15 cellular contexts compared by ENCODE assay signal in genomic region chr3:16477054-16477453, GRCh38. TPM values are rescaled to one million over a fixed set of nuclear protein-coding genes. Genes with fewer than 3 reads are reported as not detected.
DNase-seq lines count a peak whose midpoint lies in the region; ATAC-seq and TF ChIP-seq lines count a peak whose summit lies in the region.
"Had no signal": no experiment of that assay in that cellular context is flagged by ENCODE, and none has a peak within 500 bp of the region (broad histone marks: within the 10 kb centered on the region; RNA-seq: fewer than 3 reads in every experiment).

No MANE protein-coding gene starts in this region.

- CTCF ChIA-PET in activated CD8-positive, alpha-beta memory T cell treated with anti-CD3 and anti-CD28 coated beads, Interleukin-2, amount 10 ng/mL, durations not matched to agents 7 days and 5 days (lab: Charles Lee) = interaction anchor here (1.3 to 1.4 kb wide), 3 partner anchors 35 to 209 kb away, joined by 4 to 5 read pairs (median 5); no protein-coding TSS in a partner anchor

- DNase-seq in activated CD8-positive, alpha-beta memory T cell treated with anti-CD3 and anti-CD28 coated beads, Interleukin-2, amount 10 ng/mL, durations not matched to agents 7 days and 5 days = no peak
- no peak for DNase-seq in activated CD8-positive, alpha-beta memory T cell treated with anti-CD3 and anti-CD28 coated beads for 24 hours
- DNase-seq in choroid plexus epithelial cell (ENCODE audit: low read depth) = peak; percentile 77
- peak; percentile 34 for DNase-seq in skeletal muscle cell (ENCODE audit: low read depth)
- DNase-seq in NCI-H446 (lab: John Stamatoyannopoulos, UW) = no peak
- no peak for DNase-seq in NCI-H345 treated with DMSO at 0.1 percent for 48 hours (lab: John Stamatoyannopoulos, UW; ENCODE audit: unreplicated experiment)
- DNase-seq in NOMO-1 treated with DMSO at 0.1 percent for 48 hours (lab: John Stamatoyannopoulos, UW; ENCODE audit: unreplicated experiment) = no peak
- DNase-seq: activated T-cell treated with anti-CD3 and anti-CD28 coated beads, Interleukin-2, amount 50 U/mL, for 4 hours; cerebellar nuclear complex; DND-41; MM.1S; NCI-H510A treated with DMSO at 0.1 percent for 48 hours; Right ventricle myocardium superior; sigmoid colon had no signal

- H3K36me3 Mint-ChIP-seq in activated CD8-positive, alpha-beta memory T cell treated with anti-CD3 and anti-CD28 coated beads, Interleukin-2, amount 10 ng/mL, durations not matched to agents 7 days and 5 days = peaks cover 78% of the 10 kb centered on the region

- H3K27ac Mint-ChIP-seq in activated CD8-positive, alpha-beta memory T cell treated with anti-CD3 and anti-CD28 coated beads, Interleukin-2, amount 10 ng/mL, durations not matched to agents 7 days and 5 days = peak overlapping the region; percentile 30

- peaks cover 55% of the 10 kb centered on the region for H3K4me1 Mint-ChIP-seq in activated CD8-positive, alpha-beta memory T cell treated with anti-CD3 and anti-CD28 coated beads, Interleukin-2, amount 10 ng/mL, durations not matched to agents 7 days and 5 days

- H3K9me3 Mint-ChIP-seq in activated CD8-positive, alpha-beta memory T cell treated with anti-CD3 and anti-CD28 coated beads, Interleukin-2, amount 10 ng/mL, durations not matched to agents 7 days and 5 days (ENCODE audit: low read depth) = no peaks in the 10 kb centered on the region
- H3K9me3 Mint-ChIP-seq: activated T-cell treated with anti-CD3 and anti-CD28 coated beads, Interleukin-2, amount 50 U/mL, for 4 hours had no signal

- ATAC-seq in activated CD8-positive, alpha-beta memory T cell treated with anti-CD3 and anti-CD28 coated beads, Interleukin-2, amount 10 ng/mL, durations not matched to agents 7 days and 5 days = no peak
- ATAC-seq in HG03460 (IDR thresholded peaks at IDR 0.05; ENCODE audit: unreplicated experiment) = peak; percentile 9

- H3K4me3 ChIP-seq in choroid plexus epithelial cell (ENCODE audit: low read depth, low read length) = no peak overlapping the region
- no peak overlapping the region for H3K4me3 ChIP-seq in skeletal muscle cell (ENCODE audit: low read depth, low read length)
- H3K4me3 ChIP-seq: sigmoid colon had no signal

- TF ChIP-seq CTCF in choroid plexus epithelial cell (conservative IDR thresholded peaks at IDR 0.05; ENCODE audit: low read depth, low read length) = no peak

- H3K27me3 Mint-ChIP-seq in activated CD8-positive, alpha-beta memory T cell treated with anti-CD3 and anti-CD28 coated beads, Interleukin-2, amount 10 ng/mL, durations not matched to agents 7 days and 5 days = no peaks in the 10 kb centered on the region

- no peak overlapping the region for H3K4me3 Mint-ChIP-seq in activated CD8-positive, alpha-beta memory T cell treated with anti-CD3 and anti-CD28 coated beads, Interleukin-2, amount 10 ng/mL, durations not matched to agents 7 days and 5 days
- H3K4me3 Mint-ChIP-seq: activated T-cell treated with anti-CD3 and anti-CD28 coated beads, Interleukin-2, amount 50 U/mL, for 4 hours had no signal

RNA-seq across cellular contexts. Expression of gene RFTN1, which starts 36.4 kb away (rescaled TPM):
- 10 to 100 TPM; 78.0 to 96.7 TPM for total RNA-seq in activated CD8-positive, alpha-beta memory T cell treated with anti-CD3 and anti-CD28 coated beads, Interleukin-2, amount 10 ng/mL, durations not matched to agents 7 days and 5 days

Comparison
In these comparisons a context has a peak if more than half of its experiments do, and no peak if none do; other contexts are left out.
1. DNase-seq: peak in choroid plexus epithelial cell (single experiment) and skeletal muscle cell (single experiment); none in activated CD8-positive, alpha-beta memory T cell treated with anti-CD3 and anti-CD28 coated beads, Interleukin-2, amount 10 ng/mL, durations not matched to agents 7 days and 5 days (single experiment), activated CD8-positive, alpha-beta memory T cell treated with anti-CD3 and anti-CD28 coated beads for 24 hours (single experiment), NCI-H446 (0 of 2), NCI-H345 treated with DMSO at 0.1 percent for 48 hours (single experiment) and NOMO-1 treated with DMSO at 0.1 percent for 48 hours (single experiment).